In the genomic region with DNA sequence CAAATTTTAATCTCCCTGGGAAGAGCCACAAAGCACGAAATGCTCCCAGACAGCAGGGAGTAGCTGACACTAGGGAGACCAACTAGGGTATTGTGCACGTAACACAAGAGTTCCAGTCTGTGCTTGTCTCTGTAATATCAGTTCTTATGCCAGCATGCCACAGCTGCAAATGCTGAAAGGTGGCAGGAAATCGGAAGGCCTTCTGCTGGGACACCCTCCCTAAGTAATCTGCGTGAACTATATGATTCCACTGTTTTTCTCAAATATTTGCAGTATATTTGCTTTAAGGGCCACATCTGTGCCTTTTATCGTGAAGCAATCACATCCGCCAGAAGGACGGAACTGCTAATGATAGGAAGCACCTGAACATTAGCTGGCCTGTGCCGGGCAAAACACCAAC, we compare ENCODE assay signal across 1 cellular context.
TF ChIP-seq lines count a peak whose summit lies in the region.

No MANE protein-coding gene starts in this region.

TF ChIP-seq in IMR-90, 13 proteins besides CTCF, POLR2A, EP300 and RAD21:
- TF ChIP-seq NFE2L2 (IDR thresholded peaks at IDR 0.05; ENCODE audit: low read depth, low read length) = no peak
- no peak for TF ChIP-seq RFX5 (IDR thresholded peaks at IDR 0.05; ENCODE audit: low read depth, low read length)
- no peak for TF ChIP-seq SMC3 (IDR thresholded peaks at IDR 0.05; ENCODE audit: low read depth, low read length)
- no peak for TF ChIP-seq MXI1 (IDR thresholded peaks at IDR 0.05; ENCODE audit: borderline replicate concordance, low read depth, low read length)
- no peak for TF ChIP-seq MAZ (IDR thresholded peaks at IDR 0.05; ENCODE audit: borderline replicate concordance, low read depth, low read length)
- TF ChIP-seq ELK1 (IDR thresholded peaks at IDR 0.05; ENCODE audit: borderline replicate concordance, low read depth, low read length) = no peak
- TF ChIP-seq MAFK (IDR thresholded peaks at IDR 0.05; ENCODE audit: low read depth, low read length) = no peak
- TF ChIP-seq USF2 (IDR thresholded peaks at IDR 0.05; ENCODE audit: low read depth, low read length) = no peak
- TF ChIP-seq CHD1 (IDR thresholded peaks at IDR 0.05; ENCODE audit: low read depth, low read length) = no peak
- no peak for TF ChIP-seq BHLHE40 (IDR thresholded peaks at IDR 0.05; ENCODE audit: low read depth, low read length)
- no peak for TF ChIP-seq CEBPB (IDR thresholded peaks at IDR 0.05; ENCODE audit: low read depth, low read length)
- TF ChIP-seq RCOR1 (IDR thresholded peaks at IDR 0.05; ENCODE audit: insufficient replicate concordance, low read length) = no peak
- TF ChIP-seq FOS (IDR thresholded peaks at IDR 0.05; ENCODE audit: low read depth, low read length) = no peak
